Comparison of ENCODE assay signal across 1 cellular context in the genomic region with DNA sequence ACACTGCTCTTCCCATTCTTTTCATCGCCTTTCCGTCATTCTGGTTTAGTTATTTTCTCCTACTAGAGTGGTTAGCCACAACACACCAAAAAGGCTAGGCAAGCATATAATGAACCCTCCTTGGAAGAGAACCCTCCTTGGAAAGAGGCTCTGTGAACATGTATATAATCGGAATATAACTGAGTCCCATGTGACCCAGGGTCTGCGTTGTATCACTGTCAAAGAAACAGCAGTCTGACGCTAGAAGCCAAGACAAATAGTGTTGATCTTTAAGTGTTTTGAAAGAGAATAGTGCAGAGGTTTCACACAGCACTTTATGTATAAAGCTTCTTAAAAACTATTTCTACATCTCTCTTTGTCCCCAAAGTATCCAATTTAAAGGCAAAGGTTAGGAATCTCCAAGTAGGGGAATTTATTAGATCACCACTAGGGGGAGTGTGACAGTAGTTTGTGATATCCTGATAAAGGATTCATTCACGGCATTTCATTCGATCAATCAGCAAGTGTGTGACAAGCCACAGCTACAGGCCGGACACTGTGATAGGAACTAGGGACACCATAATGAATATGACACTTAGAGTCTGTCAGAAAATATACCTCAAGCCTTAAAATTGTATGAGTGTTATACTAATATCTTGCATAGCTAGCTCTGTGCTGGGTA.
TF ChIP-seq lines count a peak whose summit lies in the region.

No MANE protein-coding gene starts in this region.

TF ChIP-seq in WTC11, 78 proteins besides CTCF, POLR2A, EP300 and RAD21 (continued from another document):
- TF ChIP-seq, protein P1, sequence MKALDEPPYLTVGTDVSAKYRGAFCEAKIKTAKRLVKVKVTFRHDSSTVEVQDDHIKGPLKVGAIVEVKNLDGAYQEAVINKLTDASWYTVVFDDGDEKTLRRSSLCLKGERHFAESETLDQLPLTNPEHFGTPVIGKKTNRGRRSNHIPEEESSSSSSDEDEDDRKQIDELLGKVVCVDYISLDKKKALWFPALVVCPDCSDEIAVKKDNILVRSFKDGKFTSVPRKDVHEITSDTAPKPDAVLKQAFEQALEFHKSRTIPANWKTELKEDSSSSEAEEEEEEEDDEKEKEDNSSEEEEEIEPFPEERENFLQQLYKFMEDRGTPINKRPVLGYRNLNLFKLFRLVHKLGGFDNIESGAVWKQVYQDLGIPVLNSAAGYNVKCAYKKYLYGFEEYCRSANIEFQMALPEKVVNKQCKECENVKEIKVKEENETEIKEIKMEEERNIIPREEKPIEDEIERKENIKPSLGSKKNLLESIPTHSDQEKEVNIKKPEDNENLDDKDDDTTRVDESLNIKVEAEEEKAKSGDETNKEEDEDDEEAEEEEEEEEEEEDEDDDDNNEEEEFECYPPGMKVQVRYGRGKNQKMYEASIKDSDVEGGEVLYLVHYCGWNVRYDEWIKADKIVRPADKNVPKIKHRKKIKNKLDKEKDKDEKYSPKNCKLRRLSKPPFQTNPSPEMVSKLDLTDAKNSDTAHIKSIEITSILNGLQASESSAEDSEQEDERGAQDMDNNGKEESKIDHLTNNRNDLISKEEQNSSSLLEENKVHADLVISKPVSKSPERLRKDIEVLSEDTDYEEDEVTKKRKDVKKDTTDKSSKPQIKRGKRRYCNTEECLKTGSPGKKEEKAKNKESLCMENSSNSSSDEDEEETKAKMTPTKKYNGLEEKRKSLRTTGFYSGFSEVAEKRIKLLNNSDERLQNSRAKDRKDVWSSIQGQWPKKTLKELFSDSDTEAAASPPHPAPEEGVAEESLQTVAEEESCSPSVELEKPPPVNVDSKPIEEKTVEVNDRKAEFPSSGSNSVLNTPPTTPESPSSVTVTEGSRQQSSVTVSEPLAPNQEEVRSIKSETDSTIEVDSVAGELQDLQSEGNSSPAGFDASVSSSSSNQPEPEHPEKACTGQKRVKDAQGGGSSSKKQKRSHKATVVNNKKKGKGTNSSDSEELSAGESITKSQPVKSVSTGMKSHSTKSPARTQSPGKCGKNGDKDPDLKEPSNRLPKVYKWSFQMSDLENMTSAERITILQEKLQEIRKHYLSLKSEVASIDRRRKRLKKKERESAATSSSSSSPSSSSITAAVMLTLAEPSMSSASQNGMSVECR (CRISPR knock-in tag; IDR thresholded peaks at IDR 0.05; ENCODE audit: borderline replicate concordance) = no peak
- TF ChIP-seq NR3C1 (CRISPR knock-in tag; conservative IDR thresholded peaks at IDR 0.05; ENCODE audit: low read depth) = no peak
- TF ChIP-seq, protein P2, sequence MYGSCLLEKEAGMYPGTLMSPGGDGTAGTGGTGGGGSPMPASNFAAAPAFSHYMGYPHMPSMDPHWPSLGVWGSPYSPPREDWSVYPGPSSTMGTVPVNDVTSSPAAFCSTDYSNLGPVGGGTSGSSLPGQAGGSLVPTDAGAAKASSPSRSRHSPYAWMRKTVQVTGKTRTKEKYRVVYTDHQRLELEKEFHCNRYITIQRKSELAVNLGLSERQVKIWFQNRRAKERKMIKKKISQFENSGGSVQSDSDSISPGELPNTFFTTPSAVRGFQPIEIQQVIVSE (CRISPR knock-in tag; IDR thresholded peaks at IDR 0.05; ENCODE audit: borderline replicate concordance) = no peak
